In genomic region chr7:868189-868486, GRCh38 we compare ENCODE assay signal across 14 cellular contexts. TPM values are rescaled to one million over a fixed set of nuclear protein-coding genes. Genes with fewer than 3 reads are reported as not detected.
A peak's percentile ranks its signal among the peaks of the same experiment; 100 is the strongest.
DNase-seq lines count a peak whose midpoint lies in the region; ATAC-seq and TF ChIP-seq lines count a peak whose summit lies in the region.
"Had no signal": no experiment of that assay in that cellular context is flagged by ENCODE, and none has a peak within 500 bp of the region (broad histone marks: within the 10 kb centered on the region; RNA-seq: fewer than 3 reads in every experiment).

No MANE protein-coding gene starts in this region.

- H3K36me3 Mint-ChIP-seq in GM23338 (ENCODE audit: low read depth): peaks cover 79% of the 10 kb centered on the region

- peaks cover 12% of the 10 kb centered on the region for H3F3A ChIP-seq in GM23338 (replicated peaks; ENCODE audit: low read depth)

- H3K9me3 Mint-ChIP-seq in GM23338: no peaks in the 10 kb centered on the region
- H3K9me3 Mint-ChIP-seq: activated naive CD8-positive, alpha-beta T cell treated with anti-CD3 and anti-CD28 coated beads for 36 hours; CD4-positive, CD25-positive, alpha-beta regulatory T cell; memory B cell had no signal

- no peak for ATAC-seq in GM23338

- peaks cover 51 to 53% of the 10 kb centered on the region in 2 donors for H3K36me3 ChIP-seq in mucosa of rectum (ENCODE audit: control insufficient read depth in 2 of 2, insufficient read depth in 2 of 2, low read length in 2 of 2)
- H3K36me3 ChIP-seq in tibial nerve: peaks cover 0 to 97% (median 4%) of the 10 kb centered on the region in 3 donors
- peaks cover 5% of the 10 kb centered on the region for H3K36me3 ChIP-seq in GM23338 (ENCODE audit: insufficient read depth)

- H3K4me3 Mint-ChIP-seq in GM23338: no peak overlapping the region
- H3K4me3 Mint-ChIP-seq: activated naive CD8-positive, alpha-beta T cell treated with anti-CD3 and anti-CD28 coated beads for 36 hours; CD4-positive, CD25-positive, alpha-beta regulatory T cell; memory B cell had no signal

- H3K27me3 ChIP-seq in mucosa of rectum (ENCODE audit: control insufficient read depth in 2 of 2, insufficient read depth in 2 of 2, low read length in 2 of 2) (no peaks in the 10 kb centered on the region), tibial nerve (no peaks in the 10 kb centered on the region), GM23338 (ENCODE audit: insufficient read depth) (no peaks in the 10 kb centered on the region)

- TF ChIP-seq POLR2A in tibial nerve (IDR thresholded peaks at IDR 0.05): no peak

- peaks cover 17% of the 10 kb centered on the region; the same call in 1 of the 2 replicates for H3K79me2 ChIP-seq in GM23338 (replicated peaks; ENCODE audit: insufficient read depth)

- H3K27ac ChIP-seq in coronary artery: peak overlapping the region; percentile 90 to 96
- peak overlapping the region; percentile 80 to 86 for H3K27ac ChIP-seq in mucosa of rectum (ENCODE audit: low read depth in 2 of 2, low read length in 2 of 2)
- peak overlapping the region; percentile 44 to 83 (median 60) for H3K27ac ChIP-seq in tibial nerve
- no peak overlapping the region for H3K27ac ChIP-seq in GM23338 (ENCODE audit: low read depth)

- H3K27me3 Mint-ChIP-seq in GM23338 (ENCODE audit: insufficient read depth, low read depth, poor library complexity): peaks cover 10% of the 10 kb centered on the region
- H3K27me3 Mint-ChIP-seq: activated naive CD8-positive, alpha-beta T cell treated with anti-CD3 and anti-CD28 coated beads for 36 hours; CD4-positive, CD25-positive, alpha-beta regulatory T cell; memory B cell had no signal

- H3K27ac Mint-ChIP-seq in GM23338: no peak overlapping the region
- H3K27ac Mint-ChIP-seq: activated naive CD8-positive, alpha-beta T cell treated with anti-CD3 and anti-CD28 coated beads for 36 hours; CD4-positive, CD25-positive, alpha-beta regulatory T cell; memory B cell had no signal

- H3K9me2 ChIP-seq in GM23338 (ENCODE audit: insufficient read depth): no peaks in the 10 kb centered on the region

- H3K4me1 ChIP-seq in mucosa of rectum (ENCODE audit: control insufficient read depth in 2 of 2, insufficient read depth in 2 of 2, low read length in 2 of 2): peaks cover 13 to 14% of the 10 kb centered on the region in 2 donors
- peaks cover 0 to 16% (median 3%) of the 10 kb centered on the region in 4 donors for H3K4me1 ChIP-seq in tibial nerve
- H3K4me1 ChIP-seq in GM23338 (ENCODE audit: insufficient read depth): no peaks in the 10 kb centered on the region

- no peak for TF ChIP-seq CTCF in LNCaP clone FGC (IDR thresholded peaks at IDR 0.05; ENCODE audit: control insufficient read depth, extremely low read depth, insufficient read depth)
- no peak for TF ChIP-seq CTCF in coronary artery (IDR thresholded peaks at IDR 0.05)
- no peak for TF ChIP-seq CTCF in tibial nerve (IDR thresholded peaks at IDR 0.05)
- TF ChIP-seq CTCF in GM23338 (conservative IDR thresholded peaks at IDR 0.05; ENCODE audit: low read depth in 2 of 2): no peak

- H3K9ac ChIP-seq in mucosa of rectum (ENCODE audit: low read depth in 1 of 2, low read length in 2 of 2): peak overlapping the region in 1 of 2 donors; percentile 58

- no peaks in the 10 kb centered on the region for H4K20me1 ChIP-seq in GM23338 (replicated peaks; ENCODE audit: insufficient read depth)

- no peak overlapping the region for H3K4me2 ChIP-seq in GM23338

- H3K9me3 ChIP-seq in mucosa of rectum (ENCODE audit: control insufficient read depth in 2 of 2, low read length in 2 of 2) (no peaks in the 10 kb centered on the region), tibial nerve (no peaks in the 10 kb centered on the region)

- H3K4me3 ChIP-seq in LNCaP clone FGC (ENCODE audit: low read depth, low read length) (peak overlapping the region; percentile 45), coronary artery (peak overlapping the region; percentile 23), mucosa of rectum (ENCODE audit: low read length in 2 of 2) (no peak overlapping the region), tibial nerve (no peak overlapping the region), GM23338 (no peak overlapping the region)

- 89% methylated on average over 7 to 16 of the region's 17 CpGs for WGBS in tibial nerve, 2 donors

- no peak overlapping the region for H2AFZ ChIP-seq in GM23338

- TF ChIP-seq EP300 in tibial nerve (IDR thresholded peaks at IDR 0.05): no peak

- DNase-seq in LNCaP clone FGC (ENCODE audit: low read depth): no peak
- no peak for DNase-seq in coronary artery (ENCODE audit: low spot score)
- no peak for DNase-seq in tibial nerve (ENCODE audit: low spot score in 2 of 2)
- no peak for DNase-seq in HCEC 1CT
- DNase-seq in GM23338 (ENCODE audit: low spot score): no peak
- DNase-seq in foreskin melanocyte: no peak
- no peak for DNase-seq in NK-92 (lab: John Stamatoyannopoulos, UW; ENCODE audit: unreplicated experiment)
- DNase-seq: activated CD4-positive, CD25-positive, alpha-beta regulatory T cell treated with anti-CD3 and anti-CD28 coated beads, Interleukin-2, amount 50 U/mL, for 72 hours; activated naive CD8-positive, alpha-beta T cell treated with anti-CD3 and anti-CD28 coated beads for 36 hours; CD4-positive, CD25-positive, alpha-beta regulatory T cell; NCI-H1436 treated with DMSO at 0.1 percent for 48 hours; NCI-H510A treated with DMSO at 0.1 percent for 48 hours had no signal

- H3K4me1 Mint-ChIP-seq in GM23338: no peaks in the 10 kb centered on the region; the same call in 2 of the 3 replicates

TF ChIP-seq in GM23338, 12 proteins besides CTCF, POLR2A, EP300 and RAD21 (continues in another document):
- TF ChIP-seq EZH2phosphoT487 (IDR thresholded peaks at IDR 0.05; ENCODE audit: unreplicated experiment) (no peak), JUNB (IDR thresholded peaks at IDR 0.05; ENCODE audit: unreplicated experiment) (no peak), CREB1 (CRISPR knock-in tag; IDR thresholded peaks at IDR 0.05; ENCODE audit: low read depth) (no peak), NANOG (IDR thresholded peaks at IDR 0.05; ENCODE audit: borderline replicate concordance) (no peak), STAT1 (IDR thresholded peaks at IDR 0.05; ENCODE audit: unreplicated experiment) (no peak), ZNF114 (CRISPR knock-in tag; IDR thresholded peaks at IDR 0.05) (no peak), ZNF331 (CRISPR knock-in tag; IDR thresholded peaks at IDR 0.05; ENCODE audit: low read depth) (no peak), EZH2 (IDR thresholded peaks at IDR 0.05; ENCODE audit: low read depth, unreplicated experiment) (no peak)

RNA-seq across cellular contexts. Expression of gene GET4, which starts 8.2 kb away (rescaled TPM):
- total RNA-seq in tibial nerve: 10 to 100 TPM; 29.8 to 50.2 (median 38.3) TPM
- total RNA-seq in GM23338 (2014; rRNA removed; shearing (Covaris generic)): 55.0 and 79.1 TPM in 2 replicates
- polyA plus RNA-seq in GM23338 (2016; fragmentation: Nextera tagmentation; extraction: Ambion mirVana): 48.0 and 54.5 TPM in 2 replicates

RNA-seq across cellular contexts. Expression of gene SUN1, which starts 35.9 kb away (rescaled TPM):
- 100 to 1,000 TPM; 243 to 263 (median 244) TPM for total RNA-seq in tibial nerve
- 143 and 145 TPM in 2 replicates for total RNA-seq in GM23338 (2014; rRNA removed; shearing (Covaris generic))
- 57.9 and 63.3 TPM in 2 replicates for polyA plus RNA-seq in GM23338 (2016; fragmentation: Nextera tagmentation; extraction: Ambion mirVana)

Comparison
In these comparisons a context has a peak if more than half of its experiments do, and no peak if none do; other contexts are left out.
1. H3K4me3 ChIP-seq: peak in LNCaP clone FGC (single experiment) and coronary artery (single experiment); none in mucosa of rectum (0 of 2), tibial nerve (0 of 4) and GM23338 (single experiment).